Comparison of ENCODE assay signal across 1 cellular context in the genomic region with DNA sequence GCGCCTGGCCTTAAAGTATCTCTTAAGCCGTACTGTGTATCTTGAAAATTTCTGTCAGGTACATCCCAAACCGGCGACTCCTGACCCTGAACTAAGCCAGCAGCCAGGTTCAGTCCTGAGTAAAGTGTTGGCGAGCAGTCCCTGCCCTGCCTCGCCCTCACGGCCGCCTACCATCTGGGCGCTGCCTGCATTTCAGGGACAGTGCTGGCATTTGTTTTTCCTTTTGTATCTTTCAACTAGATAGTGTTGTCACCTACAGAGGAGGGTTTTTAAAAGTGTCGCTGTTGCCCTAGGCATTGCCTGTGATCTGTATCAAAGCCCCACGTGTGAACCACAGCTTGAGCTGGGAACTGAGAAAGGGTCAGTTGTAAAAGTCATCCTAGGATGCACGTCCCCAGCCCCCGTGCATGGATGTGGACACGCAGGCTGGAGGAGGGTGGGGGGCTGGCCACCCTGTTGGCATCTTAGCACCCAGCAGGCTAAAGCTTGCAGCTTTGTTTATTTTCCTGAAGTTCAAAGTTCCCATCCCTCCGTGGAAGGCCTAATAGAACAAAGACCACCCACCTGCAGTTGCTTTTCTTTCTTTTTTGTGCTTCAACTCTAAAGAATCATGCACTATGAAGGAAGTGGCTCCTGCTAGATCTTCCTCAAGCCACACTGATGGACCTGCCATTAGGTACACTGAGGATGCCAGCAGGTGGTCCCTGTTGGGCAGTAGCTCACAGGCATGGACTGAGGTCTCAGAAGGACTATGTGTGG.
TF ChIP-seq lines count a peak whose summit lies in the region.

No MANE protein-coding gene starts in this region.

TF ChIP-seq in HepG2, 621 proteins besides CTCF, POLR2A, EP300 and RAD21 (continued from another document and continues in another):
- TF ChIP-seq USF2 (IDR thresholded peaks at IDR 0.05; ENCODE audit: low read depth, low read length) (no peak), USF2 (CRISPR knock-in tag; IDR thresholded peaks at IDR 0.05; ENCODE audit: borderline replicate concordance) (no peak), ZNF20 (CRISPR knock-in tag; IDR thresholded peaks at IDR 0.05) (no peak), ARID2 (CRISPR knock-in tag; IDR thresholded peaks at IDR 0.05; ENCODE audit: borderline replicate concordance) (no peak), GLMP (CRISPR knock-in tag; IDR thresholded peaks at IDR 0.05; ENCODE audit: borderline replicate concordance) (no peak), RBAK (CRISPR knock-in tag; IDR thresholded peaks at IDR 0.05) (no peak), SALL2 (CRISPR knock-in tag; IDR thresholded peaks at IDR 0.05) (no peak), TCF7 (IDR thresholded peaks at IDR 0.05; ENCODE audit: low read depth) (peak; percentile 66; the same call in 1 of the 2 replicates), PREB (CRISPR knock-in tag; IDR thresholded peaks at IDR 0.05) (no peak), HOXD1 (CRISPR knock-in tag; IDR thresholded peaks at IDR 0.05) (peak; percentile 69; the same call in 1 of the 2 replicates), ZNF260 (CRISPR knock-in tag; IDR thresholded peaks at IDR 0.05; ENCODE audit: borderline replicate concordance, low read depth) (no peak), TBX2 (CRISPR knock-in tag; IDR thresholded peaks at IDR 0.05; ENCODE audit: borderline replicate concordance) (peak; percentile 66; the same call in 1 of the 2 replicates), BCL3 (CRISPR knock-in tag; IDR thresholded peaks at IDR 0.05) (no peak; the same call in 1 of the 2 replicates), SKIL (CRISPR knock-in tag; IDR thresholded peaks at IDR 0.05; ENCODE audit: borderline replicate concordance) (0 out of 2 replicates have a peak, but pooled peaks have one; percentile 17), MTERF4 (CRISPR knock-in tag; IDR thresholded peaks at IDR 0.05) (no peak), ISL2 (CRISPR knock-in tag; IDR thresholded peaks at IDR 0.05) (no peak), PRPF4 (IDR thresholded peaks at IDR 0.05; ENCODE audit: low read depth, low read length, poor library complexity, severe bottlenecking) (peak; percentile 33), XRCC5 (optimal IDR thresholded peaks at IDR 0.05; ENCODE audit: low read length) (peak; percentile 26), ERF (CRISPR knock-in tag; IDR thresholded peaks at IDR 0.05) (peak; percentile 56; the same call in 1 of the 2 replicates), JARID2 (CRISPR knock-in tag; IDR thresholded peaks at IDR 0.05; ENCODE audit: insufficient replicate concordance) (no peak), NFKBIZ (CRISPR knock-in tag; IDR thresholded peaks at IDR 0.05) (no peak), CBX1 (IDR thresholded peaks at IDR 0.05; ENCODE audit: low read depth) (no peak), ZNF274 (CRISPR knock-in tag; IDR thresholded peaks at IDR 0.05) (peak; percentile 91; the same call in 1 of the 2 replicates), RXRB (CRISPR knock-in tag; IDR thresholded peaks at IDR 0.05; ENCODE audit: borderline replicate concordance) (peak; percentile 77), SP2 (CRISPR knock-in tag; IDR thresholded peaks at IDR 0.05) (no peak), ZNF431 (CRISPR knock-in tag; IDR thresholded peaks at IDR 0.05; ENCODE audit: borderline replicate concordance, low read depth) (peak; percentile 83; the same call in 1 of the 2 replicates), RFX3 (CRISPR knock-in tag; IDR thresholded peaks at IDR 0.05) (no peak), ZNF766 (CRISPR knock-in tag; IDR thresholded peaks at IDR 0.05; ENCODE audit: borderline replicate concordance) (peak; percentile 72; the same call in 1 of the 2 replicates), ZMAT3 (CRISPR knock-in tag; conservative IDR thresholded peaks at IDR 0.05) (0 out of 2 replicates have a peak, but pooled peaks have one; percentile 18)
- TF ChIP-seq, protein P1, sequence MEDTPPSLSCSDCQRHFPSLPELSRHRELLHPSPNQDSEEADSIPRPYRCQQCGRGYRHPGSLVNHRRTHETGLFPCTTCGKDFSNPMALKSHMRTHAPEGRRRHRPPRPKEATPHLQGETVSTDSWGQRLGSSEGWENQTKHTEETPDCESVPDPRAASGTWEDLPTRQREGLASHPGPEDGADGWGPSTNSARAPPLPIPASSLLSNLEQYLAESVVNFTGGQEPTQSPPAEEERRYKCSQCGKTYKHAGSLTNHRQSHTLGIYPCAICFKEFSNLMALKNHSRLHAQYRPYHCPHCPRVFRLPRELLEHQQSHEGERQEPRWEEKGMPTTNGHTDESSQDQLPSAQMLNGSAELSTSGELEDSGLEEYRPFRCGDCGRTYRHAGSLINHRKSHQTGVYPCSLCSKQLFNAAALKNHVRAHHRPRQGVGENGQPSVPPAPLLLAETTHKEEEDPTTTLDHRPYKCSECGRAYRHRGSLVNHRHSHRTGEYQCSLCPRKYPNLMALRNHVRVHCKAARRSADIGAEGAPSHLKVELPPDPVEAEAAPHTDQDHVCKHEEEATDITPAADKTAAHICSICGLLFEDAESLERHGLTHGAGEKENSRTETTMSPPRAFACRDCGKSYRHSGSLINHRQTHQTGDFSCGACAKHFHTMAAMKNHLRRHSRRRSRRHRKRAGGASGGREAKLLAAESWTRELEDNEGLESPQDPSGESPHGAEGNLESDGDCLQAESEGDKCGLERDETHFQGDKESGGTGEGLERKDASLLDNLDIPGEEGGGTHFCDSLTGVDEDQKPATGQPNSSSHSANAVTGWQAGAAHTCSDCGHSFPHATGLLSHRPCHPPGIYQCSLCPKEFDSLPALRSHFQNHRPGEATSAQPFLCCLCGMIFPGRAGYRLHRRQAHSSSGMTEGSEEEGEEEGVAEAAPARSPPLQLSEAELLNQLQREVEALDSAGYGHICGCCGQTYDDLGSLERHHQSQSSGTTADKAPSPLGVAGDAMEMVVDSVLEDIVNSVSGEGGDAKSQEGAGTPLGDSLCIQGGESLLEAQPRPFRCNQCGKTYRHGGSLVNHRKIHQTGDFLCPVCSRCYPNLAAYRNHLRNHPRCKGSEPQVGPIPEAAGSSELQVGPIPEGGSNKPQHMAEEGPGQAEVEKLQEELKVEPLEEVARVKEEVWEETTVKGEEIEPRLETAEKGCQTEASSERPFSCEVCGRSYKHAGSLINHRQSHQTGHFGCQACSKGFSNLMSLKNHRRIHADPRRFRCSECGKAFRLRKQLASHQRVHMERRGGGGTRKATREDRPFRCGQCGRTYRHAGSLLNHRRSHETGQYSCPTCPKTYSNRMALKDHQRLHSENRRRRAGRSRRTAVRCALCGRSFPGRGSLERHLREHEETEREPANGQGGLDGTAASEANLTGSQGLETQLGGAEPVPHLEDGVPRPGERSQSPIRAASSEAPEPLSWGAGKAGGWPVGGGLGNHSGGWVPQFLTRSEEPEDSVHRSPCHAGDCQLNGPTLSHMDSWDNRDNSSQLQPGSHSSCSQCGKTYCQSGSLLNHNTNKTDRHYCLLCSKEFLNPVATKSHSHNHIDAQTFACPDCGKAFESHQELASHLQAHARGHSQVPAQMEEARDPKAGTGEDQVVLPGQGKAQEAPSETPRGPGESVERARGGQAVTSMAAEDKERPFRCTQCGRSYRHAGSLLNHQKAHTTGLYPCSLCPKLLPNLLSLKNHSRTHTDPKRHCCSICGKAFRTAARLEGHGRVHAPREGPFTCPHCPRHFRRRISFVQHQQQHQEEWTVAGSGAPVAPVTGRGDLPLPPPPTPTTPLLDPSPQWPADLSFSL (CRISPR knock-in tag; IDR thresholded peaks at IDR 0.05): no peak
- TF ChIP-seq, protein P2, sequence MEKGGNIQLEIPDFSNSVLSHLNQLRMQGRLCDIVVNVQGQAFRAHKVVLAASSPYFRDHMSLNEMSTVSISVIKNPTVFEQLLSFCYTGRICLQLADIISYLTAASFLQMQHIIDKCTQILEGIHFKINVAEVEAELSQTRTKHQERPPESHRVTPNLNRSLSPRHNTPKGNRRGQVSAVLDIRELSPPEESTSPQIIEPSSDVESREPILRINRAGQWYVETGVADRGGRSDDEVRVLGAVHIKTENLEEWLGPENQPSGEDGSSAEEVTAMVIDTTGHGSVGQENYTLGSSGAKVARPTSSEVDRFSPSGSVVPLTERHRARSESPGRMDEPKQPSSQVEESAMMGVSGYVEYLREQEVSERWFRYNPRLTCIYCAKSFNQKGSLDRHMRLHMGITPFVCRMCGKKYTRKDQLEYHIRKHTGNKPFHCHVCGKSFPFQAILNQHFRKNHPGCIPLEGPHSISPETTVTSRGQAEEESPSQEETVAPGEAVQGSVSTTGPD (CRISPR knock-in tag; IDR thresholded peaks at IDR 0.05): 0 out of 2 replicates have a peak, but pooled peaks have one; percentile 51
- TF ChIP-seq, protein P3, sequence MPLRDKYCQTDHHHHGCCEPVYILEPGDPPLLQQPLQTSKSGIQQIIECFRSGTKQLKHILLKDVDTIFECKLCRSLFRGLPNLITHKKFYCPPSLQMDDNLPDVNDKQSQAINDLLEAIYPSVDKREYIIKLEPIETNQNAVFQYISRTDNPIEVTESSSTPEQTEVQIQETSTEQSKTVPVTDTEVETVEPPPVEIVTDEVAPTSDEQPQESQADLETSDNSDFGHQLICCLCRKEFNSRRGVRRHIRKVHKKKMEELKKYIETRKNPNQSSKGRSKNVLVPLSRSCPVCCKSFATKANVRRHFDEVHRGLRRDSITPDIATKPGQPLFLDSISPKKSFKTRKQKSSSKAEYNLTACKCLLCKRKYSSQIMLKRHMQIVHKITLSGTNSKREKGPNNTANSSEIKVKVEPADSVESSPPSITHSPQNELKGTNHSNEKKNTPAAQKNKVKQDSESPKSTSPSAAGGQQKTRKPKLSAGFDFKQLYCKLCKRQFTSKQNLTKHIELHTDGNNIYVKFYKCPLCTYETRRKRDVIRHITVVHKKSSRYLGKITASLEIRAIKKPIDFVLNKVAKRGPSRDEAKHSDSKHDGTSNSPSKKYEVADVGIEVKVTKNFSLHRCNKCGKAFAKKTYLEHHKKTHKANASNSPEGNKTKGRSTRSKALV (CRISPR knock-in tag; IDR thresholded peaks at IDR 0.05): 0 out of 2 replicates have a peak, but pooled peaks have one; percentile 25
